In genomic region chr3:51434746-51435323, GRCh38 we compare ENCODE assay signal across 8 cellular contexts. TPM values are rescaled to one million over a fixed set of nuclear protein-coding genes. Genes with fewer than 3 reads are reported as not detected.
DNase-seq lines count a peak whose midpoint lies in the region; ATAC-seq, FAIRE-seq and TF ChIP-seq lines count a peak whose summit lies in the region.

No MANE protein-coding gene starts in this region.

- DNase-seq in EL: peak; percentile 41
- peak; percentile 7 for DNase-seq in HK-2 (ENCODE audit: unreplicated experiment)
- peak in 1 of 2 experiments; percentile 14 for DNase-seq in PC-9
- DNase-seq in astrocyte (ENCODE audit: low read depth): peak; percentile 16
- peak; percentile 22 for DNase-seq in iPS DF 4.7 (ENCODE audit: extremely low read depth, low spot score)
- peak; percentile 32 for DNase-seq in stimulated activated CD4-positive, alpha-beta T cell treated with anti-CD3 and anti-CD28 coated beads, Interleukin-1b, Interleukin-23, amount 100 ng/mL, for 48 hours

- no peak overlapping the region for H3K27ac ChIP-seq in PC-9
- H3K27ac ChIP-seq in astrocyte (ENCODE audit: low read depth, low read length): no peak overlapping the region

- POLR2A ChIA-PET in PC-9 (lab: Charles Lee; ENCODE audit: unreplicated experiment): no interaction called here

- H3K79me2 ChIP-seq in PC-9 (ENCODE audit: low read depth): no peaks in the 10 kb centered on the region
- no peaks in the 10 kb centered on the region for H3K79me2 ChIP-seq in astrocyte (ENCODE audit: insufficient read depth, low read length)

- H3K4me3 ChIP-seq in PC-9 (no peak overlapping the region), astrocyte (ENCODE audit: insufficient read depth, low read depth, low read length) (no peak overlapping the region)

- H3K27me3 Mint-ChIP-seq in astrocyte (ENCODE audit: low read depth, unreplicated experiment): no peaks in the 10 kb centered on the region

- no peak overlapping the region for H3K9ac ChIP-seq in astrocyte (ENCODE audit: low read length)

- no peaks in the 10 kb centered on the region for H3K9me2 ChIP-seq in PC-9 (ENCODE audit: insufficient read depth)

- CTCF ChIA-PET in PC-9 (lab: Charles Lee): interaction anchor here (0.7 kb wide), 3 partner anchors 9 to 586 kb away, joined by 3 to 5 read pairs (median 4); no protein-coding TSS in a partner anchor

- H3K9me3 ChIP-seq in PC-9 (ENCODE audit: insufficient read depth, low read depth): no peaks in the 10 kb centered on the region
- H3K9me3 ChIP-seq in astrocyte (ENCODE audit: insufficient read depth, low read depth, low read length): no peaks in the 10 kb centered on the region

- ATAC-seq in GM19035 (IDR thresholded peaks at IDR 0.05; ENCODE audit: unreplicated experiment) (no peak), GM21737 (IDR thresholded peaks at IDR 0.05; ENCODE audit: unreplicated experiment) (no peak)

- peaks cover 11% of the 10 kb centered on the region for H3K36me3 Mint-ChIP-seq in astrocyte (ENCODE audit: low read depth, unreplicated experiment)

- no peaks in the 10 kb centered on the region for H3K4me1 ChIP-seq in PC-9 (replicated peaks; ENCODE audit: insufficient read depth)
- H3K4me1 ChIP-seq in astrocyte (ENCODE audit: insufficient read depth, low read length): no peaks in the 10 kb centered on the region

- H3K4me3 Mint-ChIP-seq in astrocyte (ENCODE audit: unreplicated experiment): no peak overlapping the region

- peaks cover 11% of the 10 kb centered on the region for H3K36me3 ChIP-seq in PC-9 (ENCODE audit: low read depth)
- peaks cover 12% of the 10 kb centered on the region for H3K36me3 ChIP-seq in astrocyte (ENCODE audit: insufficient read depth, low read length)

- H3F3A ChIP-seq in PC-9 (ENCODE audit: insufficient read depth, low read depth): 0 out of 2 replicates have a peak, but pooled peaks cover 3% of the 10 kb centered on the region

- H4K20me1 ChIP-seq in PC-9 (ENCODE audit: insufficient read depth) (peaks cover 3% of the 10 kb centered on the region; the same call in 1 of the 2 replicates), astrocyte (ENCODE audit: insufficient read depth, low read length) (peaks cover 9% of the 10 kb centered on the region)

- FAIRE-seq in astrocyte (lab: Jason Lieb, UNC): no peak

- no TSS peak for BruUV-seq in PC-9 (replicated peaks; lab: Mats Ljungman, UMichigan)

- no peaks in the 10 kb centered on the region for H3K9me3 Mint-ChIP-seq in astrocyte (ENCODE audit: unreplicated experiment)

- no peaks in the 10 kb centered on the region for H3K4me1 Mint-ChIP-seq in astrocyte (ENCODE audit: low read depth, unreplicated experiment)

- H2AFZ ChIP-seq in PC-9: no peak overlapping the region
- H2AFZ ChIP-seq in astrocyte (ENCODE audit: low read depth, low read length): no peak overlapping the region

- peak; percentile 62 for TF ChIP-seq CTCF in PC-9 (conservative IDR thresholded peaks at IDR 0.05)
- peak; percentile 59 for TF ChIP-seq CTCF in astrocyte (IDR thresholded peaks at IDR 0.05; ENCODE audit: insufficient read depth, low read depth, low read length)

- no peaks in the 10 kb centered on the region for H3K27me3 ChIP-seq in PC-9 (ENCODE audit: insufficient read depth, low read depth)
- H3K27me3 ChIP-seq in astrocyte (ENCODE audit: insufficient read depth, low read length): no peaks in the 10 kb centered on the region

- intact Hi-C loops in PC-9 (cut with micrococcal nuclease; ENCODE audit: unreplicated experiment): loop anchor here (2.0 kb wide), 1 partner anchor 818 kb away; the partner anchor contains the start of gene MAPKAPK3

- H3K27ac Mint-ChIP-seq in astrocyte (ENCODE audit: unreplicated experiment): no peak overlapping the region

- H3K4me2 ChIP-seq in PC-9: no peak overlapping the region
- H3K4me2 ChIP-seq in astrocyte (ENCODE audit: low read length): no peak overlapping the region

RNA-seq across cellular contexts. Expression of gene RBM15B, which starts 43.8 kb away (rescaled TPM):
- total RNA-seq in PC-9 (2021) (29.1 and 29.4 TPM in 2 replicates), astrocyte (23.5 and 24.3 TPM in 2 replicates)

RNA-seq across cellular contexts. Expression of gene MANF, which starts 49.7 kb away (rescaled TPM):
- total RNA-seq in PC-9 (2021) (75.0 and 79.1 TPM in 2 replicates), astrocyte (125 and 131 TPM in 2 replicates)
